In the genomic region with DNA sequence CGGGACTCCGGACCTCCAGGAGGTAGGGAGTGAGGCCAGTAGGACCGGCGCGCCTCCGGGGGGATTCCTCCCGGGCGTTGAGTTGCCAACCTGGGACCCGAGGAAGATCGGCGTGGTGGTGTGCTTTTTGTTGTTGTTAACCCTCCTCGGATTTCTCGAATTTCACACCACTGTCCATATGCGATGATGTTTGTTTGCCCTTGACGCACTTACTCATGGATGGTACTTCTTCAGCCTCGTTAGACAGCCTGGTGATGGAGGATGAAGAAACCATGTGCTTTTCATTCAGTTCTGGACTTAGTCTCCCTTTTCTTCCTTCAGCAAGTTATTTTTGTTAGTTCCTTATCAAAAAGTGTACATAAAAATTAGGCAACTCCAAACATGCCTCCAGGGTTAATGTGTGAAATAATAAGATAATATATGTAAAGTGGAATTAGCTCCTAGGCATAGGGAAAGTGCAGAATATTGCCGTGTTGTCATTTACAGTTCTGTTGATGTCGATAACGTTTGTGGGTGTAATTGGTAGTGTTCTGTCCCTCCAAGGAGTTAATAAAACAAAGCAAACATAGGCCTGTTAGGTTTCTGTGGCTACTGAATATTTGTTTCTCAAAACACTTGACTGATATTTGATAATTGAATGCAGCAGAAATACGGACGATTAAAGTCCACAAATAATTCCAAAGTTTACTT, we compare ENCODE assay signal across 8 cellular contexts. TPM values are rescaled to one million over a fixed set of nuclear protein-coding genes. Genes with fewer than 3 reads are reported as not detected.
DNase-seq lines count a peak whose midpoint lies in the region; ATAC-seq, FAIRE-seq and TF ChIP-seq lines count a peak whose summit lies in the region.
"Not testable (repeated sequence)": the region's sequence is repeated elsewhere in the genome, so short reads cannot be mapped to it uniquely, and the experiment has no call there.

No MANE protein-coding gene starts in this region.

- H3K9me3 ChIP-seq in GM23248 (ENCODE audit: low read depth); astrocyte (ENCODE audit: insufficient read depth, low read depth, low read length); fibroblast of lung (ENCODE audit: control insufficient read depth, insufficient read depth, low read depth, low read length); lower lobe of right lung; gastrocnemius medialis: not testable (repeated sequence)

- TF ChIP-seq POLR2A in gastrocnemius medialis (IDR thresholded peaks at IDR 0.05): peak in 1 of 2 donors; percentile 2

- peak overlapping the region; percentile 88 for H2AFZ ChIP-seq in GM23248
- peak overlapping the region; percentile 100 for H2AFZ ChIP-seq in astrocyte (ENCODE audit: low read depth, low read length)
- peak overlapping the region; percentile 97 for H2AFZ ChIP-seq in fibroblast of lung (ENCODE audit: low read length)

- WGBS in GM23248 (ENCODE audit: low coverage in 1 of 2, low lambda C conversion rate in 2 of 2, missing lambda C conversion rate in 2 of 2), 2 experiments: 1 to 2% methylated on average over 21 of the region's 21 CpGs

- not testable (repeated sequence) for H3K9me2 ChIP-seq in GM23248 (ENCODE audit: insufficient read depth)

- not testable (repeated sequence) for H3K4me1 Mint-ChIP-seq in astrocyte (ENCODE audit: low read depth, unreplicated experiment)

- peak overlapping the region; percentile 92 for H3K4me3 Mint-ChIP-seq in astrocyte (ENCODE audit: unreplicated experiment)

- H3K27ac Mint-ChIP-seq in astrocyte (ENCODE audit: unreplicated experiment): peak overlapping the region; percentile 98

- H3K4me2 ChIP-seq in GM23248 (ENCODE audit: unreplicated experiment): peak overlapping the region; percentile 87
- peak overlapping the region; percentile 97 for H3K4me2 ChIP-seq in astrocyte (ENCODE audit: low read length)
- peak overlapping the region; percentile 88 for H3K4me2 ChIP-seq in fibroblast of lung (ENCODE audit: extremely low read depth, insufficient read depth, low read length)

- H3K79me2 ChIP-seq in GM23248 (ENCODE audit: insufficient read depth) (peaks cover 84% of the 10 kb centered on the region), astrocyte (ENCODE audit: insufficient read depth, low read length) (peaks cover 78% of the 10 kb centered on the region), fibroblast of lung (ENCODE audit: control insufficient read depth, insufficient read depth, low read length) (peaks cover 65% of the 10 kb centered on the region)

- not testable (repeated sequence) for H3K27me3 ChIP-seq in GM23248 (replicated peaks; ENCODE audit: insufficient read depth); astrocyte (ENCODE audit: insufficient read depth, low read length); fibroblast of lung (ENCODE audit: control insufficient read depth, insufficient read depth, low read length); lower lobe of right lung (ENCODE audit: low read depth); gastrocnemius medialis

- H3K4me3 ChIP-seq in AG09309 (ENCODE audit: control insufficient read depth, low read depth, low read length) (peak overlapping the region; percentile 83), GM23248 (peak overlapping the region; percentile 97), astrocyte (ENCODE audit: insufficient read depth, low read depth, low read length) (peak overlapping the region; percentile 92), fibroblast of lung (replicated peaks in 1 of 4; ENCODE audit: control extremely low read depth in 1 of 4, insufficient read depth in 1 of 4, low read depth in 3 of 4, low read length in 4 of 4) (peak overlapping the region; percentile 73 to 87 (median 84)), lower lobe of right lung (peak overlapping the region; percentile 91), gastrocnemius medialis (peak overlapping the region; percentile 85 to 99 (median 96))

- H3K4me1 ChIP-seq in GM23248 (ENCODE audit: insufficient read depth) (peaks cover 22% of the 10 kb centered on the region), lower lobe of right lung (peaks cover 36% of the 10 kb centered on the region), gastrocnemius medialis (peaks cover 32 to 35% of the 10 kb centered on the region in 2 donors)
- H3K4me1 ChIP-seq in astrocyte (ENCODE audit: insufficient read depth, low read length); fibroblast of lung (ENCODE audit: control insufficient read depth, extremely low read depth, insufficient read depth, low read length): not testable (repeated sequence)

- not testable (repeated sequence) for H3K36me3 ChIP-seq in GM23248 (ENCODE audit: low read depth); astrocyte (ENCODE audit: insufficient read depth, low read length); fibroblast of lung (ENCODE audit: control insufficient read depth, insufficient read depth, low read length); lower lobe of right lung; gastrocnemius medialis

- H3K36me3 Mint-ChIP-seq in astrocyte (ENCODE audit: low read depth, unreplicated experiment): not testable (repeated sequence)

- H3K27ac ChIP-seq in GM23248 (peak overlapping the region; percentile 97), astrocyte (ENCODE audit: low read depth, low read length) (peak overlapping the region; percentile 98), fibroblast of lung (ENCODE audit: insufficient read depth, low read length) (peak overlapping the region; percentile 99), lower lobe of right lung (peak overlapping the region; percentile 96), gastrocnemius medialis (peak overlapping the region; percentile 96 to 100 (median 98))

- intact Hi-C loops in lower lobe of right lung (cut with DNase I): not testable (repeated sequence)
- intact Hi-C loops in gastrocnemius medialis (cut with DNase I; ENCODE audit: low total_unique reads): loop anchor here (2.0 kb wide), 2 partner anchors 45 to 125 kb away; a partner anchor contains a TSS

- H3K9me3 Mint-ChIP-seq in astrocyte (ENCODE audit: unreplicated experiment): not testable (repeated sequence)

- peak; percentile 9 for ATAC-seq in SK-N-SH treated with all-trans-retinoic acid at 6 μM for 48 hours
- ATAC-seq in lower lobe of right lung: peak in 1 of 2 donors; percentile 3
- ATAC-seq in gastrocnemius medialis: peak; percentile 10 to 11

- H3K27me3 Mint-ChIP-seq in astrocyte (ENCODE audit: low read depth, unreplicated experiment): not testable (repeated sequence)

- H4K20me1 ChIP-seq in GM23248 (ENCODE audit: insufficient read depth) (peaks cover 13% of the 10 kb centered on the region; the same call in 1 of the 2 replicates), astrocyte (ENCODE audit: insufficient read depth, low read length) (peaks cover 46% of the 10 kb centered on the region)
- not testable (repeated sequence) for H4K20me1 ChIP-seq in fibroblast of lung (ENCODE audit: control insufficient read depth, extremely low read depth, insufficient read depth, low read length)

- DNase-seq in AG09309 (ENCODE audit: low read depth); astrocyte (ENCODE audit: low read depth); lower lobe of right lung; gastrocnemius medialis: not testable (repeated sequence)
- DNase-seq in GM23248 (peak; percentile 38), NCI-H146 treated with DMSO at 0.1 percent for 48 hours (lab: John Stamatoyannopoulos, UW; ENCODE audit: unreplicated experiment) (peak; percentile 70), fibroblast of lung (ENCODE audit: low read depth in 2 of 2) (peak; percentile 4 to 8)

- TF ChIP-seq CTCF in AG09309 (IDR thresholded peaks at IDR 0.05; ENCODE audit: control insufficient read depth, insufficient read depth, low read depth, low read length, missing control alignments); astrocyte (IDR thresholded peaks at IDR 0.05; ENCODE audit: insufficient read depth, low read depth, low read length); fibroblast of lung (conservative IDR thresholded peaks at IDR 0.05 in 1 of 2, IDR thresholded peaks at IDR 0.05 in 1 of 2; ENCODE audit: low read depth in 1 of 2, low read length in 2 of 2); lower lobe of right lung (IDR thresholded peaks at IDR 0.05); gastrocnemius medialis (IDR thresholded peaks at IDR 0.05 in 4 of 5, conservative IDR thresholded peaks at IDR 0.05 in 1 of 5): not testable (repeated sequence)

- in situ Hi-C loops in GM23248 (cut with MboI); gastrocnemius medialis (cut with MboI; ENCODE audit: low sequenced_read_pairs in 4 of 4): not testable (repeated sequence)

- H3K9ac ChIP-seq in GM23248 (peak overlapping the region; percentile 98), astrocyte (ENCODE audit: low read length) (peak overlapping the region; percentile 99), fibroblast of lung (ENCODE audit: insufficient read depth, low read length) (peak overlapping the region; percentile 100)

- FAIRE-seq in astrocyte (lab: Jason Lieb, UNC): peak; percentile 58

- peaks cover 27% of the 10 kb centered on the region for H3F3A ChIP-seq in GM23248 (ENCODE audit: insufficient read depth)

RNA-seq across cellular contexts. Expression of a gene that starts 0.9 kb away (rescaled TPM):
- 18.2 and 20.0 TPM in 2 replicates for total RNA-seq in GM23248 (2014; rRNA removed; shearing (Covaris generic))
- polyA plus RNA-seq in GM23248 (2016; fragmentation: Nextera tagmentation; extraction: Ambion mirVana) (15.2 and 15.9 TPM in 2 replicates), fibroblast of lung (16.9 and 19.4 TPM in 2 replicates)
- total RNA-seq in astrocyte (29.9 and 31.1 TPM in 2 replicates), fibroblast of lung (25.4 and 35.7 TPM in 2 replicates), lower lobe of right lung (59.8 TPM), gastrocnemius medialis (10 to 100 TPM; 43.7 to 57.1 (median 52.0) TPM)
- 8.6 and 11.6 TPM in 2 replicates for polyA plus RNA-seq in fibroblast of lung (2012)
- polyA minus RNA-seq in fibroblast of lung (ENCODE audit: low replicate concordance): 19.9 and 24.6 TPM in 2 replicates

RNA-seq across cellular contexts. Expression of a gene that starts 46.5 kb away (rescaled TPM):
- total RNA-seq in GM23248 (2014; rRNA removed; shearing (Covaris generic)): 16.0 and 46.7 TPM in 2 replicates
- polyA plus RNA-seq in GM23248 (2016; fragmentation: Nextera tagmentation; extraction: Ambion mirVana) (39.0 and 40.6 TPM in 2 replicates), fibroblast of lung (14.9 and 22.1 TPM in 2 replicates)
- total RNA-seq in astrocyte (41.5 and 45.1 TPM in 2 replicates), fibroblast of lung (19.5 and 21.3 TPM in 2 replicates), lower lobe of right lung (31.1 TPM), gastrocnemius medialis (1 to 10 TPM; 1.7 to 3.1 (median 2.3) TPM)
- 24.1 and 33.9 TPM in 2 replicates for polyA plus RNA-seq in fibroblast of lung (2012)
- polyA minus RNA-seq in fibroblast of lung (ENCODE audit: low replicate concordance): 44.8 and 53.6 TPM in 2 replicates
